8 cellular contexts compared by ENCODE assay signal in genomic region chr2:216698895-216699294, GRCh38. TPM values are rescaled to one million over a fixed set of nuclear protein-coding genes. Genes with fewer than 3 reads are reported as not detected.
A peak's percentile ranks its signal among the peaks of the same experiment; 100 is the strongest.
DNase-seq lines count a peak whose midpoint lies in the region; ATAC-seq lines count a peak whose summit lies in the region.

No MANE protein-coding gene starts in this region.

- no peaks in the 10 kb centered on the region for H3K9me3 Mint-ChIP-seq in stimulated activated memory B cell treated with anti-CD40 and anti-IgM and Interleukin-4, amounts not matched to agents 10 μg/mL and 1 μg/mL and 100 μg/mL, for 72 hours

- peak; percentile 60 for ATAC-seq in HG03095 (IDR thresholded peaks at IDR 0.05; ENCODE audit: unreplicated experiment)
- ATAC-seq in stimulated activated memory B cell treated with anti-CD40 and anti-IgM and Interleukin-4, amounts not matched to agents 10 μg/mL and 1 μg/mL and 100 μg/mL, for 72 hours: peak; percentile 56

- peaks cover 12% of the 10 kb centered on the region for H3K4me1 Mint-ChIP-seq in stimulated activated memory B cell treated with anti-CD40 and anti-IgM and Interleukin-4, amounts not matched to agents 10 μg/mL and 1 μg/mL and 100 μg/mL, for 72 hours

- no peak overlapping the region for H3K27ac Mint-ChIP-seq in stimulated activated memory B cell treated with anti-CD40 and anti-IgM and Interleukin-4, amounts not matched to agents 10 μg/mL and 1 μg/mL and 100 μg/mL, for 72 hours

- DNase-seq in GM03348 (ENCODE audit: low spot score) (peak; percentile 70), NCI-H446 treated with DMSO at 0.1 percent for 48 hours (lab: John Stamatoyannopoulos, UW) (peak; percentile 74), amniotic epithelial cell (ENCODE audit: low read depth) (peak; percentile 77), iPS-NIHi11 (ENCODE audit: low spot score) (peak; percentile 70), hepatic stellate cell (ENCODE audit: low spot score) (no peak), occipital lobe (lab: John Stamatoyannopoulos, UW) (no peak)

- no peaks in the 10 kb centered on the region for H3K36me3 Mint-ChIP-seq in stimulated activated memory B cell treated with anti-CD40 and anti-IgM and Interleukin-4, amounts not matched to agents 10 μg/mL and 1 μg/mL and 100 μg/mL, for 72 hours

- peaks cover 49% of the 10 kb centered on the region for H3K27me3 Mint-ChIP-seq in stimulated activated memory B cell treated with anti-CD40 and anti-IgM and Interleukin-4, amounts not matched to agents 10 μg/mL and 1 μg/mL and 100 μg/mL, for 72 hours

- H3K4me3 Mint-ChIP-seq in stimulated activated memory B cell treated with anti-CD40 and anti-IgM and Interleukin-4, amounts not matched to agents 10 μg/mL and 1 μg/mL and 100 μg/mL, for 72 hours: no peak overlapping the region

RNA-seq across cellular contexts. Expression of gene IGFBP5, which starts 3.5 kb away (rescaled TPM):
- total RNA-seq in occipital lobe: 17.2 TPM

Comparison
In these comparisons a context has a peak if more than half of its experiments do, and no peak if none do; other contexts are left out.
1. DNase-seq: peak in GM03348 (single experiment), NCI-H446 treated with DMSO at 0.1 percent for 48 hours (single experiment), amniotic epithelial cell (single experiment) and iPS-NIHi11 (single experiment); none in hepatic stellate cell (single experiment) and occipital lobe (single experiment).